9 cellular contexts compared by ENCODE assay signal in genomic region chr10:80461208-80462183, GRCh38. TPM values are rescaled to one million over a fixed set of nuclear protein-coding genes. Genes with fewer than 3 reads are reported as not detected.
A peak's percentile ranks its signal among the peaks of the same experiment; 100 is the strongest.
DNase-seq lines count a peak whose midpoint lies in the region; ATAC-seq and TF ChIP-seq lines count a peak whose summit lies in the region.
"Had no signal": no experiment of that assay in that cellular context is flagged by ENCODE, and none has a peak within 500 bp of the region (broad histone marks: within the 10 kb centered on the region; RNA-seq: fewer than 3 reads in every experiment).

No MANE protein-coding gene starts in this region.

- TF ChIP-seq EP300 in Ishikawa (IDR thresholded peaks at IDR 0.05; ENCODE audit: borderline replicate concordance): no peak

- H3K27ac ChIP-seq in A673 (ENCODE audit: low read depth, low read length, poor library complexity, severe bottlenecking): peak overlapping the region; percentile 53
- H3K27ac ChIP-seq: KMS-11 had no signal

- TF ChIP-seq RAD21 in Ishikawa (IDR thresholded peaks at IDR 0.05; ENCODE audit: low read depth): no peak

- no peak for DNase-seq in A673 (ENCODE audit: low spot score)
- peak; percentile 49 to 60 for DNase-seq in cardiac fibroblast (ENCODE audit: low read depth in 2 of 2)
- DNase-seq in mucosa of descending colon: peak in 1 of 3 donors; percentile 54
- DNase-seq in NCI-H2196 (lab: John Stamatoyannopoulos, UW; ENCODE audit: unreplicated experiment): no peak
- DNase-seq in GDM1 (lab: John Stamatoyannopoulos, UW): no peak

- intact Hi-C loops in A673 (cut with micrococcal nuclease; ENCODE audit: unreplicated experiment): loop anchor here (5.0 kb wide), 1 partner anchor 46 kb away; no protein-coding TSS in a partner anchor
- intact Hi-C loops in mucosa of descending colon (cut with DNase I, micrococcal nuclease): no loop called here

- H3K36me3 ChIP-seq in A673 (ENCODE audit: insufficient read depth, low read length, poor library complexity, severe bottlenecking) (no peaks in the 10 kb centered on the region), mucosa of descending colon (ENCODE audit: low read depth) (no peaks in the 10 kb centered on the region)

- H3K4me1 ChIP-seq in A673 (ENCODE audit: insufficient read depth, low read length, poor library complexity, severe bottlenecking) (peaks cover 73% of the 10 kb centered on the region), mucosa of descending colon (ENCODE audit: low read depth) (peaks cover 89% of the 10 kb centered on the region)

- POLR2A ChIA-PET in A673 (lab: Charles Lee; ENCODE audit: low non-redundant PET): interaction anchor here (0.7 kb wide), 1 partner anchor 11 kb away, joined by 5 read pairs; no protein-coding TSS in a partner anchor

- peak; percentile 3 for ATAC-seq in mucosa of descending colon
- ATAC-seq in GM19395 (IDR thresholded peaks at IDR 0.05; ENCODE audit: unreplicated experiment): no peak
- ATAC-seq in GM19455 (IDR thresholded peaks at IDR 0.05; ENCODE audit: unreplicated experiment): no peak

- H3K27me3 ChIP-seq in A673 (replicated peaks; ENCODE audit: insufficient read depth, low read depth, low read length, poor library complexity): no peaks in the 10 kb centered on the region

- BruUV-seq in A673 (replicated peaks; lab: Mats Ljungman, UMichigan): no TSS peak

- H3K9me3 ChIP-seq in A673 (ENCODE audit: low read depth, low read length, poor library complexity, severe bottlenecking) (no peaks in the 10 kb centered on the region), mucosa of descending colon (no peaks in the 10 kb centered on the region)

- H3K4me3 ChIP-seq in A673 (ENCODE audit: low read depth, low read length, poor library complexity, severe bottlenecking): no peak overlapping the region
- no peak overlapping the region for H3K4me3 ChIP-seq in cardiac fibroblast (replicated peaks in 1 of 2; ENCODE audit: low read depth in 2 of 2, low read length in 2 of 2)
- H3K4me3 ChIP-seq in mucosa of descending colon: no peak overlapping the region

- TF ChIP-seq CTCF in A673 (conservative IDR thresholded peaks at IDR 0.05; ENCODE audit: low read depth, low read length): no peak
- no peak for TF ChIP-seq CTCF in cardiac fibroblast (IDR thresholded peaks at IDR 0.05; ENCODE audit: low read depth, low read length)
- TF ChIP-seq CTCF in mucosa of descending colon (IDR thresholded peaks at IDR 0.05): no peak

- CTCF ChIA-PET in A673 (lab: Charles Lee): interaction anchor here (2.4 kb wide), 1 partner anchor 44 kb away, joined by 12 read pairs; no protein-coding TSS in a partner anchor

TF ChIP-seq in Ishikawa, 13 proteins besides CTCF, POLR2A, EP300 and RAD21:
- TF ChIP-seq CEBPB (IDR thresholded peaks at IDR 0.05) (peak; percentile 55; the same call in 1 of the 2 replicates), MAX (IDR thresholded peaks at IDR 0.05) (no peak), REST (IDR thresholded peaks at IDR 0.05; ENCODE audit: low read depth) (no peak), TEAD4 (IDR thresholded peaks at IDR 0.05) (no peak)
TF ChIP-seq in Ishikawa: peak in this region for 1.

RNA-seq across cellular contexts. Expression of gene TSPAN14, which starts 7.4 kb away (rescaled TPM):
- 50.4 and 55.8 TPM in 2 replicates for total RNA-seq in A673 (2021)
- total RNA-seq in mucosa of descending colon: 10 to 100 TPM; 75.5 to 96.5 (median 81.0) TPM

RNA-seq across cellular contexts. Expression of gene PRXL2A, which starts 53.1 kb away (rescaled TPM):
- 98.7 and 100 TPM in 2 replicates for total RNA-seq in A673 (2021)
- total RNA-seq in mucosa of descending colon: 100 to 1,000 TPM in 1 of 3 donors, 10 to 100 TPM in 2; 95.2 to 123 (median 95.8) TPM

Comparison
In these comparisons a context has a peak if more than half of its experiments do, and no peak if none do; other contexts are left out.
1. DNase-seq: peak in cardiac fibroblast (2 of 2); none in A673 (single experiment), NCI-H2196 (single experiment) and GDM1 (single experiment).